In the genomic region with DNA sequence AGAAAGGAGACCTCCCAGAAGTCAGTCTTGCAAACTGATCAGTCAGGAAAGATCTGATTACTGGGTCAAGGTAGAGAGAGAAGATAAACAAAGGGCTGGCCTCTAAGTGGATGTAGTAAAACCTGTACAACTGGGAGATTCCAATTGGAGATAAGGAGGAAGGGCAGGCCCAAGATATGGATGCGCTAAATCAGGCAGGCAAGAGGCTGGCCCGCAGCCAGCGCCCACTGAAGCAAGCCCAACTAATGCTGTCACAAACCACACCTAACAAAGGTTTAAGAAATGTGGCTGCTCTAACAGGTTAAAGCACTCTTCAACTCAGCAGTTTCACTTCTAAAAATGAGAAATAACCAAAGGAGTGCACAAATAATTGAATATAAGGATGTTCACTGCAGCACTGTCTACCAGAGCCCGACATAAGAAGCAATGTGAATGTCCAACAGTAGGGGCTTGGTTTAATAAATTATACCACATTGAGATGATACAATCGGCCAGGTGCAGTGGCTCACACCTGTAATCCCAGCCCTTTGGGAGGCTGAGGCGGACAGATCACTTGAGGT, we compare ENCODE assay signal across 12 cellular contexts. TPM values are rescaled to one million over a fixed set of nuclear protein-coding genes. Genes with fewer than 3 reads are reported as not detected.
A peak's percentile ranks its signal among the peaks of the same experiment; 100 is the strongest.
DNase-seq lines count a peak whose midpoint lies in the region; ATAC-seq and TF ChIP-seq lines count a peak whose summit lies in the region.
"Had no signal": no experiment of that assay in that cellular context is flagged by ENCODE, and none has a peak within 500 bp of the region (broad histone marks: within the 10 kb centered on the region; RNA-seq: fewer than 3 reads in every experiment).

No MANE protein-coding gene starts in this region.

- peaks cover 3 to 7% of the 10 kb centered on the region in 2 donors for H3K36me3 Mint-ChIP-seq in stimulated activated naive B cell treated with anti-CD40 and anti-IgM and Interleukin-4, amounts not matched to agents 10 μg/mL and 1 μg/mL and 100 μg/mL, for 72 hours
- peaks cover 5% of the 10 kb centered on the region for H3K36me3 Mint-ChIP-seq in activated T-helper 2 cell treated with anti-CD3 and anti-CD28 coated beads, Interferon-gamma antibody, Interleukin-2, Interleukin-4, amounts not matched to agents 10 μg/mL and 5 μg/mL and 100 μg/mL, durations not matched to agents 14 hours and 24 hours and 36 hours (ENCODE audit: low read depth)

- no peaks in the 10 kb centered on the region for H3K27me3 Mint-ChIP-seq in stimulated activated naive B cell treated with anti-CD40 and anti-IgM and Interleukin-4, amounts not matched to agents 10 μg/mL and 1 μg/mL and 100 μg/mL, for 72 hours
- H3K27me3 Mint-ChIP-seq in activated T-helper 2 cell treated with anti-CD3 and anti-CD28 coated beads, Interferon-gamma antibody, Interleukin-2, Interleukin-4, amounts not matched to agents 10 μg/mL and 5 μg/mL and 100 μg/mL, durations not matched to agents 14 hours and 24 hours and 36 hours (ENCODE audit: low read depth) = no peaks in the 10 kb centered on the region

- H3K4me3 ChIP-seq in colonic mucosa = no peak overlapping the region

- peak overlapping the region in 1 of 2 donors; percentile 58 for H3K9ac ChIP-seq in colonic mucosa (ENCODE audit: low read depth in 2 of 2, low read length in 2 of 2)

- DNase-seq in DMS 273 (lab: John Stamatoyannopoulos, UW; ENCODE audit: unreplicated experiment) = peak; percentile 8
- no peak for DNase-seq in DMS 273 treated with DMSO at 0.1 percent for 48 hours (lab: John Stamatoyannopoulos, UW)
- DNase-seq in NCI-H2029 treated with DMSO at 0.1 percent for 48 hours (lab: John Stamatoyannopoulos, UW) = peak; percentile 62
- peak; percentile 85 for DNase-seq in colonic mucosa
- DNase-seq in stimulated activated naive B cell treated with anti-CD40 and anti-IgM and Interleukin-4, amounts not matched to agents 10 μg/mL and 1 μg/mL and 100 μg/mL, for 72 hours = no peak
- no peak for DNase-seq in hepatic stellate cell (ENCODE audit: low spot score)
- DNase-seq in pons (ENCODE audit: low spot score) = no peak
- DNase-seq in activated T-helper 2 cell treated with anti-CD3 and anti-CD28 coated beads, Interferon-gamma antibody, Interleukin-2, Interleukin-4, amounts not matched to agents 10 μg/mL and 5 μg/mL and 100 μg/mL, durations not matched to agents 14 hours and 24 hours and 36 hours (ENCODE audit: low spot score) = no peak
- DNase-seq: 8988T; activated gamma-delta T cell treated with Interleukin-2 at 50 U/mL for 16 hours; IMR-90; stimulated activated CD4-positive, alpha-beta T cell treated with anti-CD3 and anti-CD28 coated beads, Interleukin-2, amount 100 ng/mL, for 24 hours had no signal

- H3K9me3 Mint-ChIP-seq in stimulated activated naive B cell treated with anti-CD40 and anti-IgM and Interleukin-4, amounts not matched to agents 10 μg/mL and 1 μg/mL and 100 μg/mL, for 72 hours = no peaks in the 10 kb centered on the region
- no peaks in the 10 kb centered on the region for H3K9me3 Mint-ChIP-seq in activated T-helper 2 cell treated with anti-CD3 and anti-CD28 coated beads, Interferon-gamma antibody, Interleukin-2, Interleukin-4, amounts not matched to agents 10 μg/mL and 5 μg/mL and 100 μg/mL, durations not matched to agents 14 hours and 24 hours and 36 hours

- H3K9me3 ChIP-seq in colonic mucosa = no peaks in the 10 kb centered on the region

- peak; percentile 12 to 28 for ATAC-seq in stimulated activated naive B cell treated with anti-CD40 and anti-IgM and Interleukin-4, amounts not matched to agents 10 μg/mL and 1 μg/mL and 100 μg/mL, for 72 hours (replicated peaks)

- TF ChIP-seq CTCF in colonic mucosa (IDR thresholded peaks at IDR 0.05) = no peak

- peaks cover 45 to 65% of the 10 kb centered on the region in 2 donors for H3K4me1 Mint-ChIP-seq in stimulated activated naive B cell treated with anti-CD40 and anti-IgM and Interleukin-4, amounts not matched to agents 10 μg/mL and 1 μg/mL and 100 μg/mL, for 72 hours
- H3K4me1 Mint-ChIP-seq in activated T-helper 2 cell treated with anti-CD3 and anti-CD28 coated beads, Interferon-gamma antibody, Interleukin-2, Interleukin-4, amounts not matched to agents 10 μg/mL and 5 μg/mL and 100 μg/mL, durations not matched to agents 14 hours and 24 hours and 36 hours (ENCODE audit: low read depth) = peaks cover 31% of the 10 kb centered on the region

- H3K27me3 ChIP-seq in colonic mucosa = no peaks in the 10 kb centered on the region

- H3K4me1 ChIP-seq in colonic mucosa = peaks cover 21% of the 10 kb centered on the region

- no peak overlapping the region for H3K4me3 Mint-ChIP-seq in stimulated activated naive B cell treated with anti-CD40 and anti-IgM and Interleukin-4, amounts not matched to agents 10 μg/mL and 1 μg/mL and 100 μg/mL, for 72 hours
- no peak overlapping the region for H3K4me3 Mint-ChIP-seq in activated T-helper 2 cell treated with anti-CD3 and anti-CD28 coated beads, Interferon-gamma antibody, Interleukin-2, Interleukin-4, amounts not matched to agents 10 μg/mL and 5 μg/mL and 100 μg/mL, durations not matched to agents 14 hours and 24 hours and 36 hours (ENCODE audit: low read depth)

- intact Hi-C loops in colonic mucosa (cut with DNase I) = no loop called here
- intact Hi-C loops in activated T-helper 2 cell treated with anti-CD3 and anti-CD28 coated beads, Interferon-gamma antibody, Interleukin-2, Interleukin-4, amounts not matched to agents 10 μg/mL and 5 μg/mL and 100 μg/mL, durations not matched to agents 14 hours and 24 hours and 36 hours (cut with micrococcal nuclease) = no loop called here

- H3K36me3 ChIP-seq in colonic mucosa = no peaks in the 10 kb centered on the region

- H3K27ac ChIP-seq in colonic mucosa = peak overlapping the region; percentile 71

- H3K27ac Mint-ChIP-seq in stimulated activated naive B cell treated with anti-CD40 and anti-IgM and Interleukin-4, amounts not matched to agents 10 μg/mL and 1 μg/mL and 100 μg/mL, for 72 hours = peak overlapping the region; percentile 21
- H3K27ac Mint-ChIP-seq in activated T-helper 2 cell treated with anti-CD3 and anti-CD28 coated beads, Interferon-gamma antibody, Interleukin-2, Interleukin-4, amounts not matched to agents 10 μg/mL and 5 μg/mL and 100 μg/mL, durations not matched to agents 14 hours and 24 hours and 36 hours = no peak overlapping the region

RNA-seq across cellular contexts. Expression of gene GLTP, which starts 4.7 kb away (rescaled TPM):
- total RNA-seq in colonic mucosa = 10 to 100 TPM; 72.0 to 76.3 TPM
- total RNA-seq in activated T-helper 2 cell treated with anti-CD3 and anti-CD28 coated beads, Interferon-gamma antibody, Interleukin-2, Interleukin-4, amounts not matched to agents 10 μg/mL and 5 μg/mL and 100 μg/mL, durations not matched to agents 14 hours and 24 hours and 36 hours = 26.6 and 27.2 TPM in 2 replicates

RNA-seq across cellular contexts. Expression of gene TCHP, which starts 24.4 kb away (rescaled TPM):
- 10 to 100 TPM; 11.4 to 27.0 TPM for total RNA-seq in colonic mucosa
- total RNA-seq in activated T-helper 2 cell treated with anti-CD3 and anti-CD28 coated beads, Interferon-gamma antibody, Interleukin-2, Interleukin-4, amounts not matched to agents 10 μg/mL and 5 μg/mL and 100 μg/mL, durations not matched to agents 14 hours and 24 hours and 36 hours = 26.0 and 32.6 TPM in 2 replicates

RNA-seq across cellular contexts. Expression of gene TRPV4, which starts 42.5 kb away (rescaled TPM):
- total RNA-seq in colonic mucosa = under 1 TPM; 0.10 to 0.32 TPM
- not detected in 2 replicates for total RNA-seq in activated T-helper 2 cell treated with anti-CD3 and anti-CD28 coated beads, Interferon-gamma antibody, Interleukin-2, Interleukin-4, amounts not matched to agents 10 μg/mL and 5 μg/mL and 100 μg/mL, durations not matched to agents 14 hours and 24 hours and 36 hours

Comparison
In these comparisons a context has a peak if more than half of its experiments do, and no peak if none do; other contexts are left out.
1. DNase-seq: peak in DMS 273 (single experiment), NCI-H2029 treated with DMSO at 0.1 percent for 48 hours (single experiment) and colonic mucosa (single experiment); none in DMS 273 treated with DMSO at 0.1 percent for 48 hours (single experiment), stimulated activated naive B cell treated with anti-CD40 and anti-IgM and Interleukin-4, amounts not matched to agents 10 μg/mL and 1 μg/mL and 100 μg/mL, for 72 hours (single experiment), hepatic stellate cell (single experiment), pons (single experiment) and activated T-helper 2 cell treated with anti-CD3 and anti-CD28 coated beads, Interferon-gamma antibody, Interleukin-2, Interleukin-4, amounts not matched to agents 10 μg/mL and 5 μg/mL and 100 μg/mL, durations not matched to agents 14 hours and 24 hours and 36 hours (single experiment).